18 cellular contexts compared by ENCODE assay signal in the genomic region with DNA sequence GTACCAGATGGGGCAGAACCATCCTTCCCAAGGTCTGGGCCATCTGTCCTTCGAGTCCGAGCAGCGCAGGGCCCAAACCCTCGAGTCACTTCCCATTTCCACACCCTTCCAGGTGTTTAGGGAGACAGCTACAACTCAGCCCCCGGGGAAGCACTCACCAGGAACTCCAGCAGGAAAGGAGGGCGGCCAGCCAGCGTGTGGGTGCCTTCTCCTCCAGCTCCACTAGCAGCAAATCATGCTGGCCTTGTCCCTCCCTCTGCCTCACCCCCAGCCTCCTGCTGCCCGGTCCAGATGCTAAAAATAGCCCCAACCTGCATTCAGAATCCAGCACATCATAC. TPM values are rescaled to one million over a fixed set of nuclear protein-coding genes. Genes with fewer than 3 reads are reported as not detected.
DNase-seq lines count a peak whose midpoint lies in the region; ATAC-seq, FAIRE-seq and TF ChIP-seq lines count a peak whose summit lies in the region.
"Had no signal": no experiment of that assay in that cellular context is flagged by ENCODE, and none has a peak within 500 bp of the region (broad histone marks: within the 10 kb centered on the region; RNA-seq: fewer than 3 reads in every experiment).

No MANE protein-coding gene starts in this region.

- TF ChIP-seq EP300 in HepG2 (IDR thresholded peaks at IDR 0.05; ENCODE audit: low read depth in 2 of 2, low read length in 2 of 2): no peak
- TF ChIP-seq EP300 in HepG2 (CRISPR knock-in tag; IDR thresholded peaks at IDR 0.05; ENCODE audit: borderline replicate concordance): no peak

- peaks cover 83% of the 10 kb centered on the region for H3K4me1 ChIP-seq in HepG2 (ENCODE audit: insufficient read depth, low read length)
- peaks cover 0 to 18% (median 4%) of the 10 kb centered on the region in 4 donors for H3K4me1 ChIP-seq in right lobe of liver
- peaks cover 56% of the 10 kb centered on the region for H3K4me1 ChIP-seq in hepatocyte (ENCODE audit: insufficient read depth)
- peaks cover 0 to 13% of the 10 kb centered on the region in 2 donors for H3K4me1 ChIP-seq in small intestine (ENCODE audit: control insufficient read depth in 2 of 2, insufficient read depth in 1 of 2, low read depth in 1 of 2, low read length in 1 of 2)
- H3K4me1 ChIP-seq in upper lobe of right lung: no peaks in the 10 kb centered on the region

- no peaks in the 10 kb centered on the region for H3K27me3 ChIP-seq in HepG2 (ENCODE audit: control insufficient read depth in 1 of 2, insufficient read depth in 2 of 2, low read length in 2 of 2)
- H3K27me3 ChIP-seq in right lobe of liver: no peaks in the 10 kb centered on the region
- H3K27me3 ChIP-seq in hepatocyte: no peaks in the 10 kb centered on the region
- peaks cover 0 to 2% of the 10 kb centered on the region in 2 donors for H3K27me3 ChIP-seq in small intestine (ENCODE audit: control insufficient read depth in 2 of 2, insufficient read depth in 2 of 2, low read length in 2 of 2)
- peaks cover 37% of the 10 kb centered on the region for H3K27me3 ChIP-seq in upper lobe of right lung
- H3K27me3 ChIP-seq: BLaER1 had no signal

- DNase-seq in HepG2 (ENCODE audit: low spot score) (no peak), right lobe of liver (no peak), hepatocyte (ENCODE audit: low spot score) (no peak), small intestine (no peak), upper lobe of right lung (peak; percentile 59)
- DNase-seq in activated naive CD4-positive, alpha-beta T cell treated with anti-CD3 and anti-CD28 coated beads, Interleukin-2, amount 10 ng/mL, durations not matched to agents 7 days and 5 days: no peak
- DNase-seq: 8988T; AML-193; Caco-2; CD8-positive, alpha-beta memory T cell; DND-41; GDM1 had no signal

- H3K27ac ChIP-seq in HepG2 (ENCODE audit: extremely low read length, insufficient read depth, low read length) (no peak overlapping the region), right lobe of liver (peak overlapping the region in 1 of 3 donors; percentile 10), hepatocyte (peak overlapping the region; percentile 92), small intestine (ENCODE audit: low read depth in 1 of 2, low read length in 1 of 2) (peak overlapping the region; percentile 3 to 88), upper lobe of right lung (no peak overlapping the region)
- H3K27ac ChIP-seq: BLaER1 had no signal

- no peak overlapping the region for H3K27ac Mint-ChIP-seq in activated naive CD4-positive, alpha-beta T cell treated with anti-CD3 and anti-CD28 coated beads, Interleukin-2, amount 10 ng/mL, durations not matched to agents 7 days and 5 days
- H3K27ac Mint-ChIP-seq: CD8-positive, alpha-beta memory T cell had no signal

- H3K36me3 ChIP-seq in HepG2 (replicated peaks in 1 of 2; ENCODE audit: control insufficient read depth in 1 of 2, insufficient read depth in 2 of 2, low read length in 2 of 2): no peaks in the 10 kb centered on the region
- no peaks in the 10 kb centered on the region for H3K36me3 ChIP-seq in right lobe of liver
- no peaks in the 10 kb centered on the region for H3K36me3 ChIP-seq in hepatocyte (replicated peaks; ENCODE audit: insufficient read depth, low read depth)
- no peaks in the 10 kb centered on the region for H3K36me3 ChIP-seq in small intestine (ENCODE audit: control insufficient read depth in 2 of 2, insufficient read depth in 2 of 2, low read length in 2 of 2)
- no peaks in the 10 kb centered on the region for H3K36me3 ChIP-seq in upper lobe of right lung
- H3K36me3 ChIP-seq: BLaER1 had no signal

- WGBS in HepG2 (ENCODE audit: low lambda C conversion rate): 60% methylated on average over 5 of the region's 8 CpGs
- WGBS in right lobe of liver (ENCODE audit: insufficient coverage, low coverage, low lambda C conversion rate, missing lambda C conversion rate): no CpG with 5 or more reads among the region's 8 CpGs
- WGBS in hepatocyte (ENCODE audit: low lambda C conversion rate, missing lambda C conversion rate): 90% methylated on average over 7 of the region's 8 CpGs
- 78 to 84% (median 79%) methylated on average over 8 of the region's 8 CpGs for WGBS in small intestine, 3 donors

- H3K4me1 Mint-ChIP-seq in activated naive CD4-positive, alpha-beta T cell treated with anti-CD3 and anti-CD28 coated beads, Interleukin-2, amount 10 ng/mL, durations not matched to agents 7 days and 5 days: no peaks in the 10 kb centered on the region

- H3K79me2 ChIP-seq in HepG2 (ENCODE audit: insufficient read depth, low read length): no peaks in the 10 kb centered on the region
- no peaks in the 10 kb centered on the region for H3K79me2 ChIP-seq in hepatocyte

- no peaks in the 10 kb centered on the region for H3K9me3 Mint-ChIP-seq in activated naive CD4-positive, alpha-beta T cell treated with anti-CD3 and anti-CD28 coated beads, Interleukin-2, amount 10 ng/mL, durations not matched to agents 7 days and 5 days

- TF ChIP-seq CTCF in HepG2 (CRISPR knock-in tag; IDR thresholded peaks at IDR 0.05) (no peak), right lobe of liver (IDR thresholded peaks at IDR 0.05) (no peak), hepatocyte (IDR thresholded peaks at IDR 0.05; ENCODE audit: poor library complexity) (no peak), upper lobe of right lung (IDR thresholded peaks at IDR 0.05) (no peak)

- no peak overlapping the region for H2AFZ ChIP-seq in HepG2 (ENCODE audit: low read length)
- no peak overlapping the region for H2AFZ ChIP-seq in hepatocyte

- FAIRE-seq in HepG2 (lab: Jason Lieb, UNC) (no peak), small intestine (lab: Jason Lieb, UNC) (no peak)
- FAIRE-seq: GM12892, H54, HTR-8/SVneo had no signal

- no peaks in the 10 kb centered on the region for H3K36me3 Mint-ChIP-seq in activated naive CD4-positive, alpha-beta T cell treated with anti-CD3 and anti-CD28 coated beads, Interleukin-2, amount 10 ng/mL, durations not matched to agents 7 days and 5 days
- H3K36me3 Mint-ChIP-seq: CD8-positive, alpha-beta memory T cell had no signal

- H3K4me2 ChIP-seq in HepG2 (ENCODE audit: low read depth, low read length) (peak overlapping the region; percentile 98; the same call in 1 of the 2 replicates), hepatocyte (no peak overlapping the region)
- H3K4me2 ChIP-seq: BLaER1 had no signal

- POLR2A ChIA-PET in HepG2 (lab: Yijun Ruan, JAX): no interaction called here

- H3K9ac ChIP-seq in HepG2 (ENCODE audit: insufficient read depth, low read depth, low read length): no peak overlapping the region
- H3K9ac ChIP-seq: BLaER1 had no signal

- in situ Hi-C loops in HepG2 (cut with HindIII; ENCODE audit: extremely low pct_ligation_motif_present, low pct_unique_long_range_greater_than_20kb): no loop called here

- no peaks in the 10 kb centered on the region for H3K9me2 ChIP-seq in hepatocyte (replicated peaks; ENCODE audit: insufficient read depth)

- H4K20me1 ChIP-seq in HepG2 (ENCODE audit: insufficient read depth, low read length) (no peaks in the 10 kb centered on the region), hepatocyte (ENCODE audit: insufficient read depth, poor library complexity, severe bottlenecking) (no peaks in the 10 kb centered on the region)
- H4K20me1 ChIP-seq: BLaER1 had no signal

- H3K4me3 ChIP-seq in HepG2 (replicated peaks in 1 of 3; ENCODE audit: insufficient read depth in 1 of 3, low read depth in 2 of 3, low read length in 3 of 3) (no peak overlapping the region), right lobe of liver (no peak overlapping the region), hepatocyte (no peak overlapping the region), small intestine (ENCODE audit: low read depth in 1 of 2, low read length in 2 of 2) (no peak overlapping the region), upper lobe of right lung (no peak overlapping the region)
- H3K4me3 ChIP-seq: BLaER1 had no signal

- H3K4me3 Mint-ChIP-seq in activated naive CD4-positive, alpha-beta T cell treated with anti-CD3 and anti-CD28 coated beads, Interleukin-2, amount 10 ng/mL, durations not matched to agents 7 days and 5 days: no peak overlapping the region
- H3K4me3 Mint-ChIP-seq: CD8-positive, alpha-beta memory T cell had no signal

- peaks cover 61% of the 10 kb centered on the region for H3K27me3 Mint-ChIP-seq in activated naive CD4-positive, alpha-beta T cell treated with anti-CD3 and anti-CD28 coated beads, Interleukin-2, amount 10 ng/mL, durations not matched to agents 7 days and 5 days

- no peak for ATAC-seq in HepG2
- ATAC-seq in right lobe of liver: no peak
- ATAC-seq in upper lobe of right lung: no peak
- no peak for ATAC-seq in GM21447 (IDR thresholded peaks at IDR 0.05; ENCODE audit: unreplicated experiment)
- no peak for ATAC-seq in HG02763 (IDR thresholded peaks at IDR 0.05; ENCODE audit: unreplicated experiment)

- no peaks in the 10 kb centered on the region for H3K9me3 ChIP-seq in HepG2 (ENCODE audit: low read length)
- no peaks in the 10 kb centered on the region for H3K9me3 ChIP-seq in right lobe of liver
- H3K9me3 ChIP-seq in hepatocyte (ENCODE audit: low read depth): no peaks in the 10 kb centered on the region
- H3K9me3 ChIP-seq in small intestine (ENCODE audit: control insufficient read depth, low read depth): no peaks in the 10 kb centered on the region
- H3K9me3 ChIP-seq in upper lobe of right lung: no peaks in the 10 kb centered on the region
- H3K9me3 ChIP-seq: BLaER1, Caco-2 had no signal

- CTCF ChIA-PET in HepG2 (lab: Yijun Ruan, JAX; ENCODE audit: low intra/inter-chr PET ratio, low total read pairs): no interaction called here
- CTCF ChIA-PET in activated naive CD4-positive, alpha-beta T cell treated with anti-CD3 and anti-CD28 coated beads, Interleukin-2, amount 10 ng/mL, durations not matched to agents 7 days and 5 days (lab: Charles Lee): no interaction called here

- TF ChIP-seq POLR2A in HepG2 (IDR thresholded peaks at IDR 0.05; ENCODE audit: insufficient read depth in 1 of 2, low read depth in 2 of 2, low read length in 2 of 2) (no peak), right lobe of liver (IDR thresholded peaks at IDR 0.05) (no peak)

- intact Hi-C loops in HepG2 (cut with micrococcal nuclease; ENCODE audit: unreplicated experiment): no loop called here
- intact Hi-C loops in right lobe of liver (cut with DNase I): no loop called here
- intact Hi-C loops in upper lobe of right lung (cut with DNase I): no loop called here

- BruUV-seq in HepG2 (replicated peaks; lab: Mats Ljungman, UMichigan): no TSS peak

- no peak for TF ChIP-seq RAD21 in HepG2 (CRISPR knock-in tag; IDR thresholded peaks at IDR 0.05)

RNA-seq across cellular contexts. Expression of gene RIPK4, which starts 56.1 kb away (rescaled TPM):
- total RNA-seq in HepG2 (2016; rRNA removed; fragmentation: Illumina TruSeq; extraction: Trizol) (4.9 and 5.3 TPM in 2 replicates), right lobe of liver (10 to 100 TPM in 5 of 6 experiments, 1 to 10 TPM in 1; 6.7 to 18.7 (median 12.7) TPM), hepatocyte (19.7 and 32.8 TPM in 2 replicates), upper lobe of right lung (10.9 TPM)
- 0.51 and 0.71 TPM in 2 replicates for total RNA-seq in HepG2 (2016; cell fraction: cytosol; rRNA removed; fragmentation: Illumina TruSeq; extraction: Trizol; ENCODE audit: low read depth)
- 4.4 and 5.2 TPM in 2 replicates for total RNA-seq in HepG2 (2016; cell fraction: insoluble cytoplasmic fraction; rRNA removed; fragmentation: Illumina TruSeq; extraction: Trizol)
- 2.1 and 2.3 TPM in 2 replicates for total RNA-seq in HepG2 (2016; cell fraction: membrane; rRNA removed; fragmentation: Illumina TruSeq; extraction: Trizol)
- 3.5 and 4.3 TPM in 2 replicates for total RNA-seq in HepG2 (2016; cell fraction: nucleus; rRNA removed; fragmentation: Illumina TruSeq; extraction: Trizol)
- polyA plus RNA-seq in HepG2 (2011; rRNA removed) (3.1 and 3.7 TPM in 2 replicates), hepatocyte (28.1 and 31.0 TPM in 2 replicates), small intestine (10 to 100 TPM in 2 of 3 donors, 1 to 10 TPM in 1; 9.7 to 20.8 (median 20.1) TPM)
- polyA plus RNA-seq in HepG2 (2011; cell fraction: cytosol; rRNA removed): 2.8 TPM in 2 replicates
- 11.6 and 15.3 TPM in 2 replicates for polyA plus RNA-seq in HepG2 (2011; cell fraction: nucleus; rRNA removed)
- polyA plus RNA-seq in HepG2 (2012): 5.1 and 8.2 TPM in 2 replicates
- polyA plus RNA-seq in HepG2 (2016; cell fraction: cytosol; fragmentation: Illumina TruSeq; extraction: Trizol; ENCODE audit: low read depth): 0.29 and 0.38 TPM in 2 replicates
- 3.7 and 4.2 TPM in 2 replicates for polyA plus RNA-seq in HepG2 (2016; cell fraction: insoluble cytoplasmic fraction; fragmentation: Illumina TruSeq; extraction: Trizol; ENCODE audit: low read depth)
- polyA plus RNA-seq in HepG2 (2016; cell fraction: membrane; fragmentation: Illumina TruSeq; extraction: Trizol; ENCODE audit: low read depth): 0.65 and 1.0 TPM in 2 replicates
- polyA plus RNA-seq in HepG2 (2016; cell fraction: nucleus; fragmentation: Illumina TruSeq; extraction: Trizol; ENCODE audit: insufficient read depth, low read depth): 6.2 and 7.7 TPM in 2 replicates
- 0.70 and 14.5 TPM in 2 replicates for polyA minus RNA-seq in HepG2 (2011; rRNA and poly(A)+ RNA removed; ENCODE audit: low replicate concordance)
- polyA minus RNA-seq in HepG2 (2011; cell fraction: cytosol; rRNA and poly(A)+ RNA removed): 6.3 and 8.3 TPM in 2 replicates
- polyA minus RNA-seq in HepG2 (2011; cell fraction: nucleus; rRNA and poly(A)+ RNA removed): 4.6 and 8.5 TPM in 2 replicates
- polyA plus RNA-seq: CD8-positive, alpha-beta memory T cell had no signal

Comparison
In these comparisons a context has a peak if more than half of its experiments do, and no peak if none do; other contexts are left out.
1. H3K27ac ChIP-seq: peak in hepatocyte (single experiment) and small intestine (2 of 2); none in HepG2 (single experiment) and upper lobe of right lung (single experiment).